In genomic region chr5:94367900-94368299, GRCh38 we compare ENCODE assay signal across 23 cellular contexts.
"Had no signal": no experiment of that assay in that cellular context is flagged by ENCODE, and none has a peak within 500 bp of the region (broad histone marks: within the 10 kb centered on the region; RNA-seq: fewer than 3 reads in every experiment).

No MANE protein-coding gene starts in this region.

- H3K27ac ChIP-seq: dorsolateral prefrontal cortex, left ventricle myocardium inferior, lower lobe of right lung, sigmoid colon, skin epidermis, thyroid gland, upper lobe of left lung, uterus had no signal

- ATAC-seq: left cardiac atrium, lower lobe of right lung, natural killer cell had no signal

- H3K4me2 ChIP-seq: hepatocyte had no signal

- H2AFZ ChIP-seq: hepatocyte had no signal

- H3K79me2 ChIP-seq: hepatocyte had no signal

- H3K4me1 Mint-ChIP-seq: memory B cell, mesothelial cell of epicardium, natural killer cell, neural crest cell had no signal

- H3K27me3 Mint-ChIP-seq: memory B cell had no signal

- H3K36me3 ChIP-seq: left ventricle myocardium inferior, lower lobe of right lung, sigmoid colon, suprapubic skin, thyroid gland, upper lobe of left lung, uterus had no signal

- H3K27me3 ChIP-seq: dorsolateral prefrontal cortex, hepatocyte, sigmoid colon, suprapubic skin, thyroid gland, upper lobe of left lung, uterus had no signal

- DNase-seq: cortex of kidney; dorsolateral prefrontal cortex; effector CD8-positive, alpha-beta T cell; foreskin melanocyte; head of caudate nucleus; kidney; left cardiac atrium; left ventricle myocardium inferior; lower lobe of right lung; natural killer cell; posterior cingulate gyrus; sigmoid colon; stimulated activated CD4-positive, alpha-beta T cell treated with anti-CD3 and anti-CD28 coated beads, Interleukin-2, amount 100 ng/mL, for 24 hours; stimulated activated naive CD4-positive, alpha-beta T cell; thyroid gland; upper lobe of left lung; uterus had no signal

- H3K4me1 ChIP-seq: left ventricle myocardium inferior, lower lobe of right lung, sigmoid colon, suprapubic skin, thyroid gland, uterus had no signal

- H3K36me3 Mint-ChIP-seq: memory B cell, mesothelial cell of epicardium, natural killer cell had no signal

- H3K4me3 ChIP-seq: dorsolateral prefrontal cortex, hepatocyte, left ventricle myocardium inferior, lower lobe of right lung, sigmoid colon, skin epidermis, suprapubic skin, thyroid gland, upper lobe of left lung, uterus had no signal

- H3K27ac Mint-ChIP-seq: memory B cell, mesothelial cell of epicardium, natural killer cell had no signal

- H3K4me3 Mint-ChIP-seq: memory B cell, mesothelial cell of epicardium, natural killer cell, neural crest cell had no signal

- H3K9me3 ChIP-seq: left ventricle myocardium inferior, lower lobe of right lung, sigmoid colon, suprapubic skin, thyroid gland, upper lobe of left lung, uterus had no signal

- H3K9me3 Mint-ChIP-seq: memory B cell, mesothelial cell of epicardium, natural killer cell had no signal
